In genomic region chr1:174872615-174873058, GRCh38 we compare ENCODE assay signal across 17 cellular contexts.
DNase-seq lines count a peak whose midpoint lies in the region; ATAC-seq and TF ChIP-seq lines count a peak whose summit lies in the region.
"Had no signal": no experiment of that assay in that cellular context is flagged by ENCODE, and none has a peak within 500 bp of the region (broad histone marks: within the 10 kb centered on the region; RNA-seq: fewer than 3 reads in every experiment).

No MANE protein-coding gene starts in this region.

- H3K27ac ChIP-seq in PC-9 (peak overlapping the region; percentile 78), endodermal cell (ENCODE audit: low read depth, low read length) (no peak overlapping the region)
- H3K27ac ChIP-seq: prostate gland, testis had no signal

- no peaks in the 10 kb centered on the region for H3K9me2 ChIP-seq in PC-9 (ENCODE audit: insufficient read depth)

- H3K36me3 ChIP-seq in PC-9 (ENCODE audit: low read depth), result no peaks in the 10 kb centered on the region
- no peaks in the 10 kb centered on the region for H3K36me3 ChIP-seq in endodermal cell (ENCODE audit: control insufficient read depth, insufficient read depth, low read length)
- H3K36me3 ChIP-seq: prostate gland had no signal

- no TSS peak for BruUV-seq in PC-9 (replicated peaks; lab: Mats Ljungman, UMichigan)

- H3K27me3 ChIP-seq in PC-9 (ENCODE audit: insufficient read depth, low read depth), result no peaks in the 10 kb centered on the region
- no peaks in the 10 kb centered on the region for H3K27me3 ChIP-seq in endodermal cell (ENCODE audit: control insufficient read depth, insufficient read depth, low read length, poor library complexity, severe bottlenecking)
- H3K27me3 ChIP-seq: testis had no signal

- H3K4me1 Mint-ChIP-seq in HFFc6 (ENCODE audit: low read depth) (no peaks in the 10 kb centered on the region), endodermal cell (peaks cover 47% of the 10 kb centered on the region), mesothelial cell of epicardium (peaks cover 44% of the 10 kb centered on the region)

- H3K4me3 Mint-ChIP-seq in HFFc6, result no peak overlapping the region
- H3K4me3 Mint-ChIP-seq in endodermal cell, result no peak overlapping the region
- H3K4me3 Mint-ChIP-seq in mesothelial cell of epicardium, result no peak overlapping the region
- H3K4me3 Mint-ChIP-seq: activated CD4-positive, alpha-beta memory T cell treated with anti-CD3 and anti-CD28 coated beads, Interleukin-2, amount 10 ng/mL, durations not matched to agents 7 days and 5 days; effector memory CD8-positive, alpha-beta T cell had no signal

- H3K4me3 ChIP-seq in PC-9, result no peak overlapping the region
- no peak overlapping the region for H3K4me3 ChIP-seq in endodermal cell (ENCODE audit: low read length)
- H3K4me3 ChIP-seq: prostate gland, testis had no signal

- peaks cover 5% of the 10 kb centered on the region; the same call in 1 of the 2 replicates for H3K79me2 ChIP-seq in PC-9 (ENCODE audit: low read depth)

- WGBS in endodermal cell (ENCODE audit: insufficient coverage in 1 of 2, insufficient read length in 1 of 2), 2 experiments, result 50 to 77% methylated on average over 1 to 2 of the region's 2 CpGs

- H3F3A ChIP-seq in PC-9 (ENCODE audit: insufficient read depth, low read depth), result peaks cover 31% of the 10 kb centered on the region

- POLR2A ChIA-PET in PC-9 (lab: Charles Lee; ENCODE audit: unreplicated experiment), result interaction anchor here (0.6 to 1.0 kb wide), 4 partner anchors 15 to 253 kb away, joined by 5 to 39 read pairs (median 10); no protein-coding TSS in a partner anchor

- H3K4me1 ChIP-seq in PC-9 (replicated peaks; ENCODE audit: insufficient read depth) (peaks cover 59% of the 10 kb centered on the region), endodermal cell (ENCODE audit: control insufficient read depth, insufficient read depth, low read length) (peaks cover 19% of the 10 kb centered on the region)
- H3K4me1 ChIP-seq: prostate gland, testis had no signal

- H3K36me3 Mint-ChIP-seq in HFFc6 (ENCODE audit: low read depth) (no peaks in the 10 kb centered on the region), endodermal cell (ENCODE audit: low read depth) (no peaks in the 10 kb centered on the region), mesothelial cell of epicardium (no peaks in the 10 kb centered on the region)

- H3K9ac ChIP-seq in endodermal cell (ENCODE audit: extremely low read depth, low read length, poor library complexity, severe bottlenecking), result no peak overlapping the region

- no peak overlapping the region for H2AFZ ChIP-seq in PC-9

- no peaks in the 10 kb centered on the region; the same call in 1 of the 2 replicates for H3K27me3 Mint-ChIP-seq in HFFc6 (ENCODE audit: insufficient read depth)
- no peaks in the 10 kb centered on the region for H3K27me3 Mint-ChIP-seq in endodermal cell (ENCODE audit: insufficient read depth)
- H3K27me3 Mint-ChIP-seq in mesothelial cell of epicardium (ENCODE audit: low read depth), result no peaks in the 10 kb centered on the region
- H3K27me3 Mint-ChIP-seq: activated CD4-positive, alpha-beta memory T cell treated with anti-CD3 and anti-CD28 coated beads, Interleukin-2, amount 10 ng/mL, durations not matched to agents 7 days and 5 days; effector memory CD8-positive, alpha-beta T cell; naive thymus-derived CD4-positive, alpha-beta T cell had no signal

- CTCF ChIA-PET in PC-9 (lab: Charles Lee), result interaction anchor here (0.7 kb wide), 1 partner anchor 1160 kb away, joined by 3 read pairs; no protein-coding TSS in a partner anchor

- no peaks in the 10 kb centered on the region for H4K20me1 ChIP-seq in PC-9 (ENCODE audit: insufficient read depth)

- intact Hi-C loops in PC-9 (cut with micrococcal nuclease; ENCODE audit: unreplicated experiment), result loop anchor here (1.0 to 10.0 kb wide), 4 partner anchors 73 to 322 kb away; partner anchors contain the start of genes CACYBP and KIAA0040

- H3K9me3 Mint-ChIP-seq in HFFc6, result no peaks in the 10 kb centered on the region
- H3K9me3 Mint-ChIP-seq in endodermal cell, result no peaks in the 10 kb centered on the region
- no peaks in the 10 kb centered on the region for H3K9me3 Mint-ChIP-seq in mesothelial cell of epicardium
- H3K9me3 Mint-ChIP-seq: effector memory CD8-positive, alpha-beta T cell had no signal

- H3K4me2 ChIP-seq in PC-9, result peak overlapping the region; percentile 67

- DNase-seq in HFFc6, result peak; percentile 27
- peak; percentile 30 to 86 for DNase-seq in PC-9
- peak; percentile 49 for DNase-seq in endodermal cell
- DNase-seq in mesothelial cell of epicardium (ENCODE audit: low spot score in 2 of 2, unreplicated experiment in 2 of 2), result no peak
- DNase-seq in medulla oblongata (ENCODE audit: extremely low spot score), result no peak
- no peak for DNase-seq in T-helper 2 cell
- no peak for DNase-seq in midbrain (lab: John Stamatoyannopoulos, UW)
- DNase-seq: activated CD4-positive, alpha-beta memory T cell treated with anti-CD3 and anti-CD28 coated beads, Interleukin-2, amount 10 ng/mL, durations not matched to agents 7 days and 5 days; activated effector memory CD4-positive, alpha-beta T cell treated with Interleukin-2 at 50 U/mL for 16 hours; DMS79; effector memory CD8-positive, alpha-beta T cell; naive thymus-derived CD4-positive, alpha-beta T cell; SHP77; stimulated activated CD4-positive, alpha-beta T cell treated with anti-CD3 and anti-CD28 coated beads, Interleukin-15, amount 100 ng/mL, for 24 hours; testis had no signal

- TF ChIP-seq CTCF in HFFc6 (IDR thresholded peaks at IDR 0.05) (no peak), PC-9 (conservative IDR thresholded peaks at IDR 0.05) (no peak), endodermal cell (conservative IDR thresholded peaks at IDR 0.05) (no peak), mesothelial cell of epicardium (IDR thresholded peaks at IDR 0.05; ENCODE audit: unreplicated experiment) (no peak)

- no peak for ATAC-seq in HG03442 (IDR thresholded peaks at IDR 0.05; ENCODE audit: unreplicated experiment)
- ATAC-seq: effector memory CD8-positive, alpha-beta T cell; naive thymus-derived CD4-positive, alpha-beta T cell had no signal

- H3K9me3 ChIP-seq in PC-9 (ENCODE audit: insufficient read depth, low read depth) (peaks cover 3% of the 10 kb centered on the region; the same call in 1 of the 2 replicates), endodermal cell (ENCODE audit: control insufficient read depth, low read length) (peaks cover 5% of the 10 kb centered on the region)
- H3K9me3 ChIP-seq: prostate gland, testis had no signal

- H3K27ac Mint-ChIP-seq in HFFc6, result no peak overlapping the region
- peak overlapping the region; percentile 76 for H3K27ac Mint-ChIP-seq in endodermal cell
- H3K27ac Mint-ChIP-seq in mesothelial cell of epicardium, result peak overlapping the region; percentile 86
- H3K27ac Mint-ChIP-seq: activated CD4-positive, alpha-beta memory T cell treated with anti-CD3 and anti-CD28 coated beads, Interleukin-2, amount 10 ng/mL, durations not matched to agents 7 days and 5 days had no signal

Comparison
In these comparisons a context has a peak if more than half of its experiments do, and no peak if none do; other contexts are left out.
1. DNase-seq: peak in HFFc6 (single experiment), PC-9 (2 of 2) and endodermal cell (single experiment); none in mesothelial cell of epicardium (0 of 2), medulla oblongata (single experiment), T-helper 2 cell (0 of 5) and midbrain (single experiment).